In genomic region chr12:24752763-24753462, GRCh38 we compare ENCODE assay signal across 17 cellular contexts.
"Had no signal": no experiment of that assay in that cellular context is flagged by ENCODE, and none has a peak within 500 bp of the region (broad histone marks: within the 10 kb centered on the region; RNA-seq: fewer than 3 reads in every experiment).

No MANE protein-coding gene starts in this region.

- H3K9me3 ChIP-seq: prostate gland, right atrium auricular region, thyroid gland had no signal

- H3K9me3 Mint-ChIP-seq: activated naive CD8-positive, alpha-beta T cell treated with anti-CD3 and anti-CD28 coated beads, Interleukin-2, amount 50 U/mL, for 24 hours; natural killer cell treated with Interleukin-12 subunit alpha and Interleukin-12 subunit beta and Interleukin-15 and Interleukin-18, amount 100 ng/mL, for 72 hours; stimulated activated naive CD8-positive, alpha-beta T cell treated with anti-CD3 and anti-CD28 coated beads, Interleukin-15, Interleukin-2, amounts not matched to agents 100 ng/mL and 50 ng/mL, for 24 hours; WTC11 had no signal

- H3K27ac Mint-ChIP-seq: activated naive CD8-positive, alpha-beta T cell treated with anti-CD3 and anti-CD28 coated beads, Interleukin-2, amount 50 U/mL, for 24 hours; natural killer cell treated with Interleukin-12 subunit alpha and Interleukin-12 subunit beta and Interleukin-15 and Interleukin-18, amount 100 ng/mL, for 72 hours; stimulated activated naive CD8-positive, alpha-beta T cell treated with anti-CD3 and anti-CD28 coated beads, Interleukin-15, Interleukin-2, amounts not matched to agents 100 ng/mL and 50 ng/mL, for 24 hours; WTC11 had no signal

- H3K27ac ChIP-seq: epithelial cell of prostate, prostate gland, right atrium auricular region, thyroid gland had no signal

- H3K4me3 ChIP-seq: prostate gland, right atrium auricular region, thyroid gland had no signal

- H3K36me3 Mint-ChIP-seq: natural killer cell treated with Interleukin-12 subunit alpha and Interleukin-12 subunit beta and Interleukin-15 and Interleukin-18, amount 100 ng/mL, for 72 hours; WTC11 had no signal

- DNase-seq: activated CD4-positive, alpha-beta T cell treated with anti-CD3 and anti-CD28 coated beads, Interleukin-2, amount 50 U/mL, for 4 hours; activated CD8-positive, alpha-beta memory T cell treated with anti-CD3 and anti-CD28 coated beads, Interleukin-2, amount 50 U/mL, for 48 hours; activated gamma-delta T cell; activated naive CD4-positive, alpha-beta T cell treated with anti-CD3 and anti-CD28 coated beads, Interleukin-2, amount 50 U/mL, for 16 hours; activated naive CD8-positive, alpha-beta T cell treated with anti-CD3 and anti-CD28 coated beads, Interleukin-2, amount 50 U/mL, for 24 hours; activated T-cell treated with anti-CD3 and anti-CD28 coated beads, Interleukin-2, amount 50 U/mL, for 48 hours; stimulated activated CD4-positive, alpha-beta T cell treated with anti-CD3 and anti-CD28 coated beads, Interleukin-12 subunit alpha, Interleukin-12 subunit beta, amount 100 ng/mL, for 4 hours; stimulated activated CD4-positive, alpha-beta T cell treated with anti-CD3 and anti-CD28 coated beads, Interleukin-4, amount 100 ng/mL, for 4 hours; substantia nigra; T-helper 9 cell; thyroid gland had no signal

- ATAC-seq: activated naive CD8-positive, alpha-beta T cell treated with anti-CD3 and anti-CD28 coated beads, Interleukin-2, amount 50 U/mL, for 24 hours; natural killer cell treated with Interleukin-12 subunit alpha and Interleukin-12 subunit beta and Interleukin-15 and Interleukin-18, amount 100 ng/mL, for 72 hours; WTC11 had no signal

- H3K27me3 ChIP-seq: right atrium auricular region, thyroid gland had no signal

- H3K4me1 ChIP-seq: prostate gland, right atrium auricular region had no signal

- H3K36me3 ChIP-seq: prostate gland, right atrium auricular region, thyroid gland had no signal

- H3K4me3 Mint-ChIP-seq: activated naive CD8-positive, alpha-beta T cell treated with anti-CD3 and anti-CD28 coated beads, Interleukin-2, amount 50 U/mL, for 24 hours; natural killer cell treated with Interleukin-12 subunit alpha and Interleukin-12 subunit beta and Interleukin-15 and Interleukin-18, amount 100 ng/mL, for 72 hours; stimulated activated naive CD8-positive, alpha-beta T cell treated with anti-CD3 and anti-CD28 coated beads, Interleukin-15, Interleukin-2, amounts not matched to agents 100 ng/mL and 50 ng/mL, for 24 hours; WTC11 had no signal
